ENCODE assay signal across 8 cellular contexts in the genomic region with DNA sequence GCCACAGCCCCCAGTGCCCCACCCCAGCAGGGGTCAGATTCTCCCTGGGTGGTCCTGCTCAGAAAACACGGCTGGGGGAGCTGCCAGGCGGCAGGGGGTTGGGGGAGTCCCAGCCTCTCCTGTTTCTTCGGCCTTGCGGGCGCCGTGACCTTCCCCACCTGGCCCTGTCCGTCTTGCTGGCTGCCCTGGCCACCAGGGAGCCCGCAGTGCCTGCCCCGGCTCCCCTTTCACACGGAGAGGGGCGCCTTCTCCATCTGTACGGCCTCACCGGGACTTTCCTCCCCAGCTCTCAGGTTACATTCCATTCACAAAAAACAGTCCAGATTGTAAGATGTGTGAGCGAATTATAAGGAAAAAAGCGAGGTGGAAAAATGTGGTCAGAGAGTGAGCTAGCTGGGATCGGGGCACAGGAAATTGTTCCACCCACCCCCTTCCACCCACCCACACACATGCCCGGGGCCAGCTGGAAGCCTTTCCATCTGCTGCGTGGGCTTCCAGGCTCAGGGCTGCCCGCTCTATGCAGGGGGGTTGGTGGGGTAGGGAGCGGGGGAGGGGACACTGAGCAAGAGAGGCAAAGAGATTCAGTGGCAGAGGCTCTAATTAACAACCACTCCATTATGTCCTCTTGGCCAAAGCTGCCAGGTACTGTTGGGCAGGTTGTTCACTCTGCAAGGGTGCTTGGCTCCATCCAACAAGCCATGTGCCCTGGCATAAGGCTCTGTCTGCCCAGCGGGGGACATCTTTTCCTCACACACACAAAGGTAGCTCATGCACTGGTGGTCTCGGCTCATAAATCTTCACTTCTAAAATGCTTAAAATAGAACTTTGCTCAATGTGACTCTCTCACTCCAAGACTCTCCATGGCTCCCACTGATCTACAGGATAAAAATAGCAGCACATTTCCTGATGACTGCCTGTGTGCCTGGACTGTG. TPM values are rescaled to one million over a fixed set of nuclear protein-coding genes. Genes with fewer than 3 reads are reported as not detected.
DNase-seq lines count a peak whose midpoint lies in the region; ATAC-seq and TF ChIP-seq lines count a peak whose summit lies in the region.

No MANE protein-coding gene starts in this region.

- no peaks in the 10 kb centered on the region for H3K27me3 ChIP-seq in vagina

- H3K4me1 ChIP-seq in vagina, result peaks cover 58% of the 10 kb centered on the region

- peaks cover 0 to 19% (median 0%) of the 10 kb centered on the region in 5 experiments for H3K9me3 Mint-ChIP-seq in brain

- peak overlapping the region; percentile 57 to 84 (median 73) for H3K27ac Mint-ChIP-seq in brain

- peak overlapping the region; percentile 7 to 27 (median 14) for H3K4me3 Mint-ChIP-seq in brain

- no peak overlapping the region for H3K4me3 ChIP-seq in vagina

- peaks cover 8% of the 10 kb centered on the region for H3K27me3 Mint-ChIP-seq in brain

- no peaks in the 10 kb centered on the region for H3K9me3 ChIP-seq in vagina

- intact Hi-C loops in vagina (cut with DNase I), result loop anchor here (5.0 to 10.0 kb wide), 2 partner anchors 35 to 108 kb away; no protein-coding TSS in a partner anchor

- H3K27ac ChIP-seq in vagina, result peak overlapping the region; percentile 47

- no peaks in the 10 kb centered on the region for H3K36me3 ChIP-seq in vagina

- H3K4me1 Mint-ChIP-seq in brain, result peaks cover 51% of the 10 kb centered on the region

- DNase-seq in C1 segment of cervical spinal cord (lab: John Stamatoyannopoulos, UW) (peak in 9 of 14 donors; percentile 11 to 98 (median 59)), NCI-H146 (lab: John Stamatoyannopoulos, UW) (peak; percentile 39), myocyte (ENCODE audit: low read depth) (peak; percentile 97), vagina (ENCODE audit: extremely low spot score in 2 of 2) (no peak)

- TF ChIP-seq POLR2A in vagina (IDR thresholded peaks at IDR 0.05), result no peak

- no peaks in the 10 kb centered on the region for H3K36me3 Mint-ChIP-seq in brain

- ATAC-seq in GM19463 (IDR thresholded peaks at IDR 0.05; ENCODE audit: unreplicated experiment) (no peak), HG03159 (IDR thresholded peaks at IDR 0.05; ENCODE audit: unreplicated experiment) (no peak), GM18870 (IDR thresholded peaks at IDR 0.05; ENCODE audit: unreplicated experiment) (no peak)

- TF ChIP-seq CTCF in brain (conservative IDR thresholded peaks at IDR 0.05) (no peak), vagina (IDR thresholded peaks at IDR 0.05) (no peak)

RNA-seq across cellular contexts. Expression of a gene that starts 14.7 kb away (rescaled TPM):
- polyA plus RNA-seq in brain (ENCODE audit: insufficient read depth, low read depth, low replicate concordance), result 2.4 TPM
- total RNA-seq in myocyte (not detected in 2 replicates), vagina (not detected)
- not detected for polyA plus RNA-seq in myocyte (2012)

Comparison
In these comparisons a context has a peak if more than half of its experiments do, and no peak if none do; other contexts are left out.
1. DNase-seq: peak in C1 segment of cervical spinal cord (9 of 14), NCI-H146 (single experiment) and myocyte (single experiment); none in vagina (0 of 2).